ENCODE assay signal across 31 cellular contexts in genomic region chr6:37540390-37540789, GRCh38. TPM values are rescaled to one million over a fixed set of nuclear protein-coding genes. Genes with fewer than 3 reads are reported as not detected.
DNase-seq lines count a peak whose midpoint lies in the region; ATAC-seq and TF ChIP-seq lines count a peak whose summit lies in the region.
"Had no signal": no experiment of that assay in that cellular context is flagged by ENCODE, and none has a peak within 500 bp of the region (broad histone marks: within the 10 kb centered on the region; RNA-seq: fewer than 3 reads in every experiment).

No MANE protein-coding gene starts in this region.

- H3K27me3 ChIP-seq in BLaER1 (peaks cover 27% of the 10 kb centered on the region), Karpas-422 (ENCODE audit: low read length) (no peaks in the 10 kb centered on the region), right atrium auricular region (peaks cover 0 to 7% of the 10 kb centered on the region in 2 donors)
- H3K27me3 ChIP-seq in CD4-positive, alpha-beta memory T cell (ENCODE audit: insufficient read depth, low read length) = no peaks in the 10 kb centered on the region
- H3K27me3 ChIP-seq: MG63, ovary had no signal

- no peak for ATAC-seq in GM18511 (IDR thresholded peaks at IDR 0.05; ENCODE audit: unreplicated experiment)
- ATAC-seq: activated CD8-positive, alpha-beta T cell treated with anti-CD3 and anti-CD28 coated beads, Interleukin-2, amount 10 ng/mL, durations not matched to agents 7 days and 5 days; gastroesophageal sphincter; left cardiac atrium had no signal

- H3K4me3 ChIP-seq in BLaER1 (no peak overlapping the region), Karpas-422 (ENCODE audit: low read length) (no peak overlapping the region), right atrium auricular region (no peak overlapping the region)
- H3K4me3 ChIP-seq in CD4-positive, alpha-beta memory T cell (ENCODE audit: low read length in 2 of 2) = no peak overlapping the region
- H3K4me3 ChIP-seq: breast epithelium, gastroesophageal sphincter, hepatocyte, lung, MG63, ovary, upper lobe of left lung had no signal

- H3K9me3 ChIP-seq in BLaER1 (no peaks in the 10 kb centered on the region), Karpas-422 (ENCODE audit: low read length) (no peaks in the 10 kb centered on the region), right atrium auricular region (no peaks in the 10 kb centered on the region)
- H3K9me3 ChIP-seq in CD4-positive, alpha-beta memory T cell (ENCODE audit: control insufficient read depth in 1 of 2, low read length in 2 of 2) = no peaks in the 10 kb centered on the region
- H3K9me3 ChIP-seq: breast epithelium, gastroesophageal sphincter, MG63, ovary, upper lobe of left lung had no signal

- peaks cover 93% of the 10 kb centered on the region for H3K4me1 ChIP-seq in BLaER1
- H3K4me1 ChIP-seq in CD4-positive, alpha-beta memory T cell (ENCODE audit: insufficient read depth, low read length) = peaks cover 9% of the 10 kb centered on the region
- peaks cover 14% of the 10 kb centered on the region for H3K4me1 ChIP-seq in Karpas-422 (ENCODE audit: low read length)
- peaks cover 0 to 15% of the 10 kb centered on the region in 2 donors for H3K4me1 ChIP-seq in right atrium auricular region

- no peak overlapping the region for H3K4me3 Mint-ChIP-seq in CD4-positive, alpha-beta memory T cell
- H3K4me3 Mint-ChIP-seq: activated CD8-positive, alpha-beta T cell treated with anti-CD3 and anti-CD28 coated beads, Interleukin-2, amount 10 ng/mL, durations not matched to agents 7 days and 5 days; activated naive CD4-positive, alpha-beta T cell treated with anti-CD3 and anti-CD28 coated beads, Interleukin-2, amount 10 ng/mL, durations not matched to agents 7 days and 5 days; B cell; immature natural killer cell had no signal

- CTCF ChIA-PET in CD4-positive, alpha-beta memory T cell (lab: Charles Lee; ENCODE audit: partially characterized antibody) = no interaction called here

- H3K36me3 Mint-ChIP-seq in CD4-positive, alpha-beta memory T cell = peaks cover 0 to 8% of the 10 kb centered on the region in 2 donors
- H3K36me3 Mint-ChIP-seq: activated naive CD4-positive, alpha-beta T cell treated with anti-CD3 and anti-CD28 coated beads, Interleukin-2, amount 10 ng/mL, durations not matched to agents 7 days and 5 days; immature natural killer cell had no signal

- no peak for DNase-seq in CD4-positive, alpha-beta memory T cell
- DNase-seq in Karpas-422 (peak; percentile 60), cerebellar cortex (ENCODE audit: low spot score) (peak; percentile 41), right atrium auricular region (ENCODE audit: low spot score) (no peak), COLO829 (ENCODE audit: low spot score) (no peak), iPS-NIHi11 (ENCODE audit: low spot score) (no peak)
- DNase-seq: ACHN; activated CD4-positive, CD25-positive, alpha-beta regulatory T cell treated with anti-CD3 and anti-CD28 coated beads, Interleukin-2, amount 50 U/mL, for 72 hours; activated CD8-positive, alpha-beta T cell treated with anti-CD3 and anti-CD28 coated beads, Interleukin-2, amount 10 ng/mL, durations not matched to agents 7 days and 5 days; activated naive CD4-positive, alpha-beta T cell treated with anti-CD3 and anti-CD28 coated beads, Interleukin-2, amount 10 ng/mL, durations not matched to agents 7 days and 5 days; Calu3; DMS79; GOT3; immature natural killer cell; KG1; left cardiac atrium; MG63; NCI-H1417; NCI-H2081 treated with DMSO at 0.1 percent for 48 hours; NCI-H510A; OCI-M1; ovary; stimulated activated naive CD4-positive, alpha-beta T cell; upper lobe of left lung had no signal

- H3K27me3 Mint-ChIP-seq in CD4-positive, alpha-beta memory T cell = no peaks in the 10 kb centered on the region
- H3K27me3 Mint-ChIP-seq: B cell had no signal

- intact Hi-C loops in CD4-positive, alpha-beta memory T cell (cut with micrococcal nuclease) = no loop called here

- POLR2A ChIA-PET in CD4-positive, alpha-beta memory T cell (lab: Charles Lee; ENCODE audit: partially characterized antibody) = interaction anchor here (1.0 to 6.0 kb wide), 3 partner anchors 23 to 38 kb away, joined by 3 to 61 read pairs (median 5); no protein-coding TSS in a partner anchor

- H3K9me3 Mint-ChIP-seq in CD4-positive, alpha-beta memory T cell = no peaks in the 10 kb centered on the region
- H3K9me3 Mint-ChIP-seq: activated naive CD4-positive, alpha-beta T cell treated with anti-CD3 and anti-CD28 coated beads, Interleukin-2, amount 10 ng/mL, durations not matched to agents 7 days and 5 days had no signal

- H3K27ac Mint-ChIP-seq in CD4-positive, alpha-beta memory T cell = peak overlapping the region in 6 of 7 donors; percentile 4 to 88 (median 65)
- H3K27ac Mint-ChIP-seq: activated CD8-positive, alpha-beta T cell treated with anti-CD3 and anti-CD28 coated beads, Interleukin-2, amount 10 ng/mL, durations not matched to agents 7 days and 5 days; activated naive CD4-positive, alpha-beta T cell treated with anti-CD3 and anti-CD28 coated beads, Interleukin-2, amount 10 ng/mL, durations not matched to agents 7 days and 5 days; B cell had no signal

- no peaks in the 10 kb centered on the region for H3K9me2 ChIP-seq in Karpas-422 (replicated peaks; ENCODE audit: insufficient read depth, low read length)

- peaks cover 3 to 34% (median 30%) of the 10 kb centered on the region in 4 donors for H3K4me1 Mint-ChIP-seq in CD4-positive, alpha-beta memory T cell

- no peak for TF ChIP-seq CTCF in right atrium auricular region (IDR thresholded peaks at IDR 0.05)

- H3K27ac ChIP-seq in BLaER1 = no peak overlapping the region
- no peak overlapping the region for H3K27ac ChIP-seq in CD4-positive, alpha-beta memory T cell (ENCODE audit: low read depth, low read length)
- H3K27ac ChIP-seq in Karpas-422 (ENCODE audit: low read length) = no peak overlapping the region
- no peak overlapping the region for H3K27ac ChIP-seq in right atrium auricular region
- H3K27ac ChIP-seq: breast epithelium, gastroesophageal sphincter, hepatocyte, ovary, upper lobe of left lung had no signal

- no peaks in the 10 kb centered on the region for H3K79me2 ChIP-seq in Karpas-422 (ENCODE audit: low read length)
- H3K79me2 ChIP-seq: hepatocyte had no signal

- H3K4me2 ChIP-seq in BLaER1 (peak overlapping the region; percentile 2; the same call in 1 of the 2 replicates), Karpas-422 (ENCODE audit: low read depth, low read length, poor library complexity, severe bottlenecking) (no peak overlapping the region)
- H3K4me2 ChIP-seq: hepatocyte had no signal

- H2AFZ ChIP-seq in Karpas-422 (ENCODE audit: low read length) = no peak overlapping the region
- H2AFZ ChIP-seq: hepatocyte had no signal

- H3K9ac ChIP-seq in BLaER1 (no peak overlapping the region), Karpas-422 (ENCODE audit: low read length) (no peak overlapping the region)

- H3K36me3 ChIP-seq in BLaER1 (no peaks in the 10 kb centered on the region), Karpas-422 (ENCODE audit: insufficient read depth, low read length) (no peaks in the 10 kb centered on the region), right atrium auricular region (no peaks in the 10 kb centered on the region)
- H3K36me3 ChIP-seq in CD4-positive, alpha-beta memory T cell (ENCODE audit: insufficient read depth, low read length) = no peaks in the 10 kb centered on the region
- H3K36me3 ChIP-seq: breast epithelium, gastroesophageal sphincter, MG63, ovary, upper lobe of left lung had no signal

- H4K20me1 ChIP-seq in BLaER1 (peaks cover 14% of the 10 kb centered on the region), Karpas-422 (ENCODE audit: insufficient read depth, low read depth, low read length) (no peaks in the 10 kb centered on the region)

RNA-seq across cellular contexts. Expression of gene CCDC167, which starts 40.7 kb away (rescaled TPM):
- total RNA-seq in CD4-positive, alpha-beta memory T cell = 10 to 100 TPM; 25.1 to 27.8 TPM
- polyA plus RNA-seq in CD4-positive, alpha-beta memory T cell = 100 to 1,000 TPM; 151 to 226 TPM
- total RNA-seq in Karpas-422 (2014; rRNA removed; shearing (Covaris generic); ENCODE audit: low replicate concordance) = 19.6 and 23.2 TPM in 2 replicates
- 10 to 100 TPM; 26.1 to 39.6 TPM for total RNA-seq in right atrium auricular region

Comparison
In these comparisons a context has a peak if more than half of its experiments do, and no peak if none do; other contexts are left out.
1. DNase-seq: peak in Karpas-422 (single experiment) and cerebellar cortex (single experiment); none in CD4-positive, alpha-beta memory T cell (0 of 5), right atrium auricular region (single experiment), COLO829 (single experiment) and iPS-NIHi11 (single experiment).